In genomic region chr9:121242219-121242954, GRCh38 we compare ENCODE assay signal across 18 cellular contexts. TPM values are rescaled to one million over a fixed set of nuclear protein-coding genes. Genes with fewer than 3 reads are reported as not detected.
DNase-seq lines count a peak whose midpoint lies in the region; ATAC-seq, FAIRE-seq and TF ChIP-seq lines count a peak whose summit lies in the region.
"Had no signal": no experiment of that assay in that cellular context is flagged by ENCODE, and none has a peak within 500 bp of the region (broad histone marks: within the 10 kb centered on the region; RNA-seq: fewer than 3 reads in every experiment).

No MANE protein-coding gene starts in this region.

- no peak for DNase-seq in SK-N-SH
- DNase-seq in H1 (ENCODE audit: low read depth in 1 of 2, low spot score in 2 of 2), result no peak
- DNase-seq in mesenchymal stem cell, result peak; percentile 50
- no peak for DNase-seq in tibial artery
- DNase-seq in GM12891 (ENCODE audit: insufficient read length, low spot score), result no peak
- DNase-seq in GF-D8 (lab: John Stamatoyannopoulos, UW), result no peak
- no peak for DNase-seq in activated T-cell treated with anti-CD3 and anti-CD28 coated beads, Interleukin-2, amount 50 U/mL, for 4 hours
- DNase-seq: activated CD4-positive, alpha-beta memory T cell treated with anti-CD3 and anti-CD28 coated beads for 36 hours; activated effector memory CD4-positive, alpha-beta T cell treated with anti-CD3 and anti-CD28 coated beads, Interleukin-2, amount 50 U/mL, for 16 hours; cerebellar nuclear complex; NCI-H1105 treated with DMSO at 0.1 percent for 48 hours; NCI-H510A treated with DMSO at 0.1 percent for 48 hours; spleen; T-helper 2 cell had no signal

- H3K36me3 Mint-ChIP-seq in activated T-cell treated with anti-CD3 and anti-CD28 coated beads, Interleukin-2, amount 50 U/mL, for 4 hours (ENCODE audit: insufficient read depth), result peaks cover 29% of the 10 kb centered on the region

- H2BK15ac ChIP-seq in H1 (ENCODE audit: low read length) (no peak overlapping the region), mesenchymal stem cell (ENCODE audit: low read depth, poor library complexity, severe bottlenecking) (no peak overlapping the region)

- H3K23ac ChIP-seq in H1 (ENCODE audit: insufficient read length) (no peak overlapping the region), mesenchymal stem cell (ENCODE audit: low read length in 2 of 2) (no peak overlapping the region)

- TF ChIP-seq RAD21 in SK-N-SH (IDR thresholded peaks at IDR 0.05; ENCODE audit: low read length), result no peak
- no peak for TF ChIP-seq RAD21 in H1 (IDR thresholded peaks at IDR 0.05 in 1 of 2, conservative IDR thresholded peaks at IDR 0.05 in 1 of 2; ENCODE audit: low read depth in 2 of 2, low read length in 2 of 2)

- H3K4me3 ChIP-seq in SK-N-SH (ENCODE audit: low read depth in 2 of 2, low read length in 1 of 2), result no peak overlapping the region
- no peak overlapping the region for H3K4me3 ChIP-seq in H1 (ENCODE audit: extremely low read depth in 1 of 4, insufficient read depth in 2 of 4, low read depth in 3 of 4, low read length in 4 of 4)
- no peak overlapping the region for H3K4me3 ChIP-seq in mesenchymal stem cell (ENCODE audit: insufficient read depth in 1 of 2, low read depth in 1 of 2, low read length in 2 of 2)
- no peak overlapping the region for H3K4me3 ChIP-seq in tibial artery
- H3K4me3 ChIP-seq: spleen, tibial nerve had no signal

- H3K27me3 Mint-ChIP-seq in activated T-cell treated with anti-CD3 and anti-CD28 coated beads, Interleukin-2, amount 50 U/mL, for 4 hours (ENCODE audit: low read depth), result no peaks in the 10 kb centered on the region
- H3K27me3 Mint-ChIP-seq: activated CD4-positive, alpha-beta memory T cell treated with anti-CD3 and anti-CD28 coated beads for 36 hours had no signal

- CTCF ChIA-PET in SK-N-SH (lab: Yijun Ruan, JAX), result interaction anchor here (1.0 to 1.4 kb wide), 3 partner anchors 29 to 157 kb away, joined by 3 to 6 read pairs (median 6); no protein-coding TSS in a partner anchor
- CTCF ChIA-PET in H1 (lab: Charles Lee; ENCODE audit: partially characterized antibody), result interaction anchor here (0.6 to 5.2 kb wide), 7 partner anchors 11 to 102 kb away, joined by 3 to 14 read pairs (median 3); no protein-coding TSS in a partner anchor

- H3F3A ChIP-seq in SK-N-SH (replicated peaks; ENCODE audit: insufficient read depth), result peaks cover 2% of the 10 kb centered on the region

- H3K27ac ChIP-seq in SK-N-SH (ENCODE audit: low read depth in 2 of 2, low read length in 1 of 2), result 0 out of 4 replicates have a peak overlapping the region, but pooled peaks of 1 of the 2 experiments have one; percentile 21
- H3K27ac ChIP-seq in H1 (ENCODE audit: low read depth, low read length), result no peak overlapping the region
- H3K27ac ChIP-seq in mesenchymal stem cell (ENCODE audit: low read length, poor library complexity, severe bottlenecking), result no peak overlapping the region
- peak overlapping the region; percentile 33 to 52 for H3K27ac ChIP-seq in tibial artery
- H3K27ac ChIP-seq: 22Rv1, spleen had no signal

- H3K14ac ChIP-seq in H1 (ENCODE audit: insufficient read length) (no peak overlapping the region), mesenchymal stem cell (ENCODE audit: low read length in 2 of 2) (no peak overlapping the region)

- H3K27me3 ChIP-seq in SK-N-SH (ENCODE audit: insufficient read depth) (no peaks in the 10 kb centered on the region), H1 (replicated peaks in 1 of 4; ENCODE audit: control insufficient read depth in 3 of 4, extremely low read depth in 1 of 4, insufficient read depth in 3 of 4, low read length in 3 of 4) (no peaks in the 10 kb centered on the region; a peak in 2 of 7 replicates), mesenchymal stem cell (ENCODE audit: control insufficient read depth in 1 of 2, insufficient read depth in 1 of 2, low read length in 2 of 2) (no peaks in the 10 kb centered on the region), tibial artery (no peaks in the 10 kb centered on the region)
- H3K27me3 ChIP-seq: spleen, tibial nerve had no signal

- no peak overlapping the region for H2AK5ac ChIP-seq in H1 (ENCODE audit: low read depth, low read length)
- no peak overlapping the region for H2AK5ac ChIP-seq in mesenchymal stem cell (ENCODE audit: low read length, severe bottlenecking)

- TF ChIP-seq POLR2A in H1 (IDR thresholded peaks at IDR 0.05; ENCODE audit: control extremely low read depth in 1 of 2, low read depth in 2 of 2, low read length in 2 of 2) (no peak), GM12891 (IDR thresholded peaks at IDR 0.05; ENCODE audit: low read depth, low read length) (no peak)

- ATAC-seq in SK-N-SH treated with all-trans-retinoic acid at 6 μM for 48 hours, result no peak
- ATAC-seq in activated T-cell treated with anti-CD3 and anti-CD28 coated beads, Interleukin-2, amount 50 U/mL, for 4 hours, result no peak
- ATAC-seq: esophagus mucosa had no signal

- H3K18ac ChIP-seq in H1 (ENCODE audit: extremely low read depth, low read length) (no peak overlapping the region), mesenchymal stem cell (ENCODE audit: low read depth in 1 of 2, low read length in 2 of 2) (peak overlapping the region in 1 of 2 experiments; percentile 55)

- H3K79me1 ChIP-seq in H1 (ENCODE audit: low read depth, low read length), result no peaks in the 10 kb centered on the region
- H3K79me1 ChIP-seq in mesenchymal stem cell (replicated peaks; ENCODE audit: low read length, poor library complexity, severe bottlenecking), result no peaks in the 10 kb centered on the region

- no peaks in the 10 kb centered on the region for H3K9me2 ChIP-seq in SK-N-SH

- no peaks in the 10 kb centered on the region for H3K23me2 ChIP-seq in H1 (ENCODE audit: low read depth, low read length)

- no peak overlapping the region for H2BK12ac ChIP-seq in H1 (ENCODE audit: low read depth, low read length)
- no peak overlapping the region for H2BK12ac ChIP-seq in mesenchymal stem cell (ENCODE audit: low read length in 2 of 2)

- no peaks in the 10 kb centered on the region for H3K4me1 Mint-ChIP-seq in activated T-cell treated with anti-CD3 and anti-CD28 coated beads, Interleukin-2, amount 50 U/mL, for 4 hours (ENCODE audit: low read depth)

- no peak overlapping the region for H4K8ac ChIP-seq in H1 (ENCODE audit: extremely low read depth, insufficient read depth, low read length)
- no peak overlapping the region for H4K8ac ChIP-seq in mesenchymal stem cell (ENCODE audit: low read length)

- H4K91ac ChIP-seq in H1 (replicated peaks; ENCODE audit: insufficient read length, low read length) (no peak overlapping the region), mesenchymal stem cell (ENCODE audit: low read length) (no peak overlapping the region)

- H2AFZ ChIP-seq in SK-N-SH (ENCODE audit: low read depth) (peak overlapping the region; percentile 37; the same call in 1 of the 2 replicates), H1 (ENCODE audit: low read length) (no peak overlapping the region), mesenchymal stem cell (ENCODE audit: low read depth, low read length) (no peak overlapping the region)

- no peak overlapping the region for H2BK120ac ChIP-seq in H1 (replicated peaks; ENCODE audit: low read depth, low read length)
- H2BK120ac ChIP-seq in mesenchymal stem cell (ENCODE audit: low read depth, low read length), result no peak overlapping the region

- POLR2A ChIA-PET in SK-N-SH (lab: Yijun Ruan, JAX), result no interaction called here
- POLR2A ChIA-PET in H1 (lab: Charles Lee; ENCODE audit: partially characterized antibody), result no interaction called here

- H3K4me2 ChIP-seq in SK-N-SH (no peak overlapping the region), H1 (ENCODE audit: insufficient read depth in 1 of 2, low read depth in 2 of 2, low read length in 2 of 2) (no peak overlapping the region), mesenchymal stem cell (ENCODE audit: low read length, poor library complexity, severe bottlenecking) (no peak overlapping the region)

- no peaks in the 10 kb centered on the region for H3K79me2 ChIP-seq in SK-N-SH (ENCODE audit: insufficient read depth)
- H3K79me2 ChIP-seq in H1 (ENCODE audit: control insufficient read depth in 1 of 2, insufficient read depth in 2 of 2, low read length in 2 of 2), result no peaks in the 10 kb centered on the region

- H4K20me1 ChIP-seq in SK-N-SH (ENCODE audit: insufficient read depth), result no peaks in the 10 kb centered on the region
- H4K20me1 ChIP-seq in H1 (replicated peaks in 1 of 2; ENCODE audit: control insufficient read depth in 1 of 2, insufficient read depth in 2 of 2, low read length in 2 of 2), result no peaks in the 10 kb centered on the region

- no peak for TF ChIP-seq CTCF in SK-N-SH (IDR thresholded peaks at IDR 0.05)
- TF ChIP-seq CTCF in H1 (IDR thresholded peaks at IDR 0.05; ENCODE audit: control extremely low read depth in 1 of 3, insufficient read depth in 1 of 3, low read depth in 1 of 3, low read length in 3 of 3), result no peak
- no peak for TF ChIP-seq CTCF in tibial artery (IDR thresholded peaks at IDR 0.05)

- intact Hi-C loops in tibial artery (cut with DNase I; ENCODE audit: low total_unique reads), result no loop called here

- TF ChIP-seq EP300 in SK-N-SH (IDR thresholded peaks at IDR 0.05; ENCODE audit: borderline replicate concordance in 1 of 2, low read depth in 1 of 2, low read length in 1 of 2), result no peak
- TF ChIP-seq EP300 in H1 (IDR thresholded peaks at IDR 0.05; ENCODE audit: borderline replicate concordance in 1 of 2, low read depth in 2 of 2, low read length in 2 of 2), result no peak

- H3K9ac ChIP-seq in SK-N-SH (no peak overlapping the region), H1 (replicated peaks in 1 of 4; ENCODE audit: extremely low read depth in 1 of 4, low read depth in 3 of 4, low read length in 3 of 4) (no peak overlapping the region), mesenchymal stem cell (ENCODE audit: low read length) (peak overlapping the region; percentile 58)

- H3K9me3 Mint-ChIP-seq in activated T-cell treated with anti-CD3 and anti-CD28 coated beads, Interleukin-2, amount 50 U/mL, for 4 hours, result peaks cover 13% of the 10 kb centered on the region

- H3K4me3 Mint-ChIP-seq in activated T-cell treated with anti-CD3 and anti-CD28 coated beads, Interleukin-2, amount 50 U/mL, for 4 hours, result no peak overlapping the region
- H3K4me3 Mint-ChIP-seq: activated CD4-positive, alpha-beta memory T cell treated with anti-CD3 and anti-CD28 coated beads for 36 hours had no signal

- H3K4ac ChIP-seq in H1 (replicated peaks; ENCODE audit: insufficient read length, low read depth, low read length) (no peak overlapping the region), mesenchymal stem cell (ENCODE audit: low read depth in 1 of 2, low read length in 2 of 2) (no peak overlapping the region)

- H2BK20ac ChIP-seq in H1 (ENCODE audit: low read length), result no peak overlapping the region

- H2BK5ac ChIP-seq in H1 (ENCODE audit: low read depth, low read length), result no peak overlapping the region
- H2BK5ac ChIP-seq in mesenchymal stem cell (ENCODE audit: low read depth, low read length, poor library complexity, severe bottlenecking), result no peak overlapping the region

- FAIRE-seq in H1 (lab: Jason Lieb, UNC) (no peak), GM12891 (lab: Jason Lieb, UNC) (no peak)

- WGBS in SK-N-SH (ENCODE audit: low lambda C conversion rate), result 70% methylated on average over 5 of the region's 5 CpGs
- WGBS in H1 (ENCODE audit: extremely low coverage in 1 of 2, insufficient coverage in 1 of 2, insufficient read length in 1 of 2, insufficient replicate concordance in 2 of 2, low coverage in 1 of 2, low lambda C conversion rate in 2 of 2, missing lambda C conversion rate in 1 of 2), 2 experiments, result 85% methylated on average over 5 of the region's 5 CpGs; no CpG with 5 or more reads in 1 of the 2 experiments
- WGBS in mesenchymal stem cell, result 63% methylated on average over 5 of the region's 5 CpGs

- peaks cover 6% of the 10 kb centered on the region; the same call in 1 of the 2 replicates for H3K9me3 ChIP-seq in SK-N-SH
- peaks cover 5 to 10% of the 10 kb centered on the region in 2 experiments; a peak in 2 of 4 replicates for H3K9me3 ChIP-seq in H1 (ENCODE audit: insufficient read depth in 2 of 2, low read depth in 1 of 2, low read length in 1 of 2)
- H3K9me3 ChIP-seq in mesenchymal stem cell (ENCODE audit: control insufficient read depth, low read length), result peaks cover 9% of the 10 kb centered on the region
- no peaks in the 10 kb centered on the region for H3K9me3 ChIP-seq in tibial artery

- no peaks in the 10 kb centered on the region for H3K36me3 ChIP-seq in SK-N-SH (replicated peaks in 1 of 2; ENCODE audit: control insufficient read depth in 1 of 2, insufficient read depth in 2 of 2, low read length in 1 of 2)
- H3K36me3 ChIP-seq in H1 (ENCODE audit: control insufficient read depth in 2 of 4, insufficient read depth in 4 of 4, low read length in 3 of 4), result no peaks in the 10 kb centered on the region
- H3K36me3 ChIP-seq in mesenchymal stem cell (ENCODE audit: control insufficient read depth in 1 of 2, insufficient read depth in 2 of 2, low read depth in 1 of 2, low read length in 2 of 2), result no peaks in the 10 kb centered on the region
- peaks cover 0 to 5% (median 0%) of the 10 kb centered on the region in 3 donors for H3K36me3 ChIP-seq in tibial artery

- H3K56ac ChIP-seq in H1 (replicated peaks; ENCODE audit: insufficient read length, low read depth, low read length), result no peak overlapping the region

- no peak overlapping the region for H4K5ac ChIP-seq in H1 (ENCODE audit: insufficient read length, low read depth, low read length)

- H3K4me1 ChIP-seq in SK-N-SH (ENCODE audit: control insufficient read depth in 1 of 2, insufficient read depth in 2 of 2, low read depth in 1 of 2, low read length in 1 of 2), result no peaks in the 10 kb centered on the region
- H3K4me1 ChIP-seq in H1 (replicated peaks in 1 of 4; ENCODE audit: control insufficient read depth in 3 of 4, insufficient read depth in 4 of 4, low read length in 3 of 4), result no peaks in the 10 kb centered on the region; a peak in 1 of 7 replicates
- peaks cover 4% of the 10 kb centered on the region for H3K4me1 ChIP-seq in mesenchymal stem cell (ENCODE audit: control insufficient read depth, insufficient read depth, low read depth, low read length)
- H3K4me1 ChIP-seq in tibial artery, result peaks cover 0 to 23% (median 3%) of the 10 kb centered on the region in 4 donors
- H3K4me1 ChIP-seq: spleen had no signal

RNA-seq across cellular contexts. Expression of gene GSN, which starts 25.6 kb away (rescaled TPM):
- polyA plus RNA-seq in SK-N-SH (2012; rRNA removed) (168 and 172 TPM in 2 replicates), H1 (2011; rRNA removed) (94.5 and 107 TPM in 2 replicates)
- 82.7 and 123 TPM in 2 replicates for polyA plus RNA-seq in SK-N-SH (2012; cell fraction: cytosol; rRNA removed)
- 205 and 218 TPM in 2 replicates for polyA plus RNA-seq in SK-N-SH (2012; cell fraction: nucleus; rRNA removed)
- total RNA-seq in H1 (2021; fragmentation: NEBNext Ultra II Directional; extraction: Animal tissue kit (Norgen Biotek cat#: 25700)), result 49.7 and 52.3 TPM in 2 replicates
- polyA plus RNA-seq in H1 (2011; cell fraction: cytosol; rRNA removed), result 101 TPM
- 135 TPM for polyA plus RNA-seq in H1 (2011; cell fraction: nucleus; rRNA removed)
- polyA plus RNA-seq in H1 (2012, experiment 1 of 2), result 54.3 to 109 TPM (median 91.7 TPM) in 4 replicates
- polyA plus RNA-seq in H1 (2012, experiment 2 of 2), result 62.4 TPM
- 15.2 TPM for polyA plus RNA-seq in H1 (2013, experiment 1 of 2)
- 14.2 TPM for polyA plus RNA-seq in H1 (2013, experiment 2 of 2)
- polyA minus RNA-seq in H1 (2011; rRNA and poly(A)+ RNA removed), result 113 and 127 TPM in 2 replicates
- 70.7 TPM for polyA minus RNA-seq in H1 (2011; cell fraction: cytosol; rRNA and poly(A)+ RNA removed)
- 53.4 TPM for polyA minus RNA-seq in H1 (2011; cell fraction: nucleus; rRNA and poly(A)+ RNA removed)
- polyA plus RNA-seq in mesenchymal stem cell (2013, experiment 1 of 2), result 196 TPM
- polyA plus RNA-seq in mesenchymal stem cell (2013, experiment 2 of 2), result 192 TPM
- 16.4 TPM for polyA plus RNA-seq in GM12891 (2012; ENCODE audit: low read depth, missing spikeins)
- 1 to 10 TPM; 1.3 to 2.0 (median 1.9) TPM for total RNA-seq in activated T-cell treated with anti-CD3 and anti-CD28 coated beads, Interleukin-2, amount 50 U/mL, for 4 hours

RNA-seq across cellular contexts. Expression of gene RAB14, which starts 40.7 kb away (rescaled TPM):
- polyA plus RNA-seq in SK-N-SH (2012; rRNA removed) (12.9 and 17.4 TPM in 2 replicates), H1 (2011; rRNA removed) (6.0 and 9.1 TPM in 2 replicates)
- polyA plus RNA-seq in SK-N-SH (2012; cell fraction: cytosol; rRNA removed), result 28.6 and 33.1 TPM in 2 replicates
- polyA plus RNA-seq in SK-N-SH (2012; cell fraction: nucleus; rRNA removed), result 8.8 and 19.2 TPM in 2 replicates
- total RNA-seq in H1 (2021; fragmentation: NEBNext Ultra II Directional; extraction: Animal tissue kit (Norgen Biotek cat#: 25700)), result 41.6 and 44.8 TPM in 2 replicates
- polyA plus RNA-seq in H1 (2011; cell fraction: cytosol; rRNA removed), result 11.0 TPM
- polyA plus RNA-seq in H1 (2011; cell fraction: nucleus; rRNA removed), result 3.4 TPM
- polyA plus RNA-seq in H1 (2012, experiment 1 of 2), result 14.6 to 24.2 TPM (median 17.6 TPM) in 4 replicates
- polyA plus RNA-seq in H1 (2012, experiment 2 of 2), result 7.2 TPM
- polyA plus RNA-seq in H1 (2013, experiment 1 of 2), result 19.1 TPM
- 19.2 TPM for polyA plus RNA-seq in H1 (2013, experiment 2 of 2)
- polyA minus RNA-seq in H1 (2011; rRNA and poly(A)+ RNA removed), result 8.3 and 8.6 TPM in 2 replicates
- 9.4 TPM for polyA minus RNA-seq in H1 (2011; cell fraction: cytosol; rRNA and poly(A)+ RNA removed)
- 9.8 TPM for polyA minus RNA-seq in H1 (2011; cell fraction: nucleus; rRNA and poly(A)+ RNA removed)
- 40.1 TPM for polyA plus RNA-seq in mesenchymal stem cell (2013, experiment 1 of 2)
- polyA plus RNA-seq in mesenchymal stem cell (2013, experiment 2 of 2), result 41.9 TPM
- polyA plus RNA-seq in GM12891 (2012; ENCODE audit: low read depth, missing spikeins), result 16.6 TPM
- 10 to 100 TPM; 53.9 to 60.5 (median 59.6) TPM for total RNA-seq in activated T-cell treated with anti-CD3 and anti-CD28 coated beads, Interleukin-2, amount 50 U/mL, for 4 hours

Comparison
In these comparisons a context has a peak if more than half of its experiments do, and no peak if none do; other contexts are left out.
1. H3K27ac ChIP-seq: peak in tibial artery (2 of 2); none in H1 (single experiment) and mesenchymal stem cell (single experiment).
2. RNA of gene GSN, which starts 25.6 kb away (total RNA-seq): 49.7 to 52.3 TPM in H1; 1.3 to 2.0 TPM in activated T-cell treated with anti-CD3 and anti-CD28 coated beads, Interleukin-2, amount 50 U/mL, for 4 hours; every median in the first group is over 10 times any median in the second.
3. Of the 17 proteins assayed by ChIP-seq in both H1 and SK-N-SH: peak only in H1: USF2; only in SK-N-SH: none; in both: none; in neither: 16.